Comparison of ENCODE assay signal across 8 cellular contexts in genomic region chr10:86366033-86366901, GRCh38. TPM values are rescaled to one million over a fixed set of nuclear protein-coding genes. Genes with fewer than 3 reads are reported as not detected.
DNase-seq lines count a peak whose midpoint lies in the region; ATAC-seq and TF ChIP-seq lines count a peak whose summit lies in the region.

GRID1 (minus strand) TSS chr10:86366795.

- WGBS in suprapubic skin, result no CpG with 5 or more reads among the region's 119 CpGs

- no peak for TF ChIP-seq CTCF in BJ (IDR thresholded peaks at IDR 0.05; ENCODE audit: insufficient read depth, low read depth, low read length)
- TF ChIP-seq CTCF in coronary artery (IDR thresholded peaks at IDR 0.05), result no peak
- TF ChIP-seq CTCF in lower lobe of right lung (IDR thresholded peaks at IDR 0.05), result no peak
- TF ChIP-seq CTCF in suprapubic skin (IDR thresholded peaks at IDR 0.05), result no peak

- ATAC-seq in GM19455 (IDR thresholded peaks at IDR 0.05; ENCODE audit: unreplicated experiment) (peak; percentile 28), lower lobe of right lung (peak; percentile 14 to 30)

- H3K27me3 ChIP-seq in BJ (ENCODE audit: control insufficient read depth, insufficient read depth, low read length) (peaks cover 31% of the 10 kb centered on the region), NT2/D1 (ENCODE audit: insufficient read depth, insufficient read length) (peaks cover 82% of the 10 kb centered on the region), lower lobe of right lung (ENCODE audit: low read depth) (peaks cover 64% of the 10 kb centered on the region), suprapubic skin (peaks cover 67% of the 10 kb centered on the region)

- peak within 1 kb of the TSS in 1 of 2 donors; percentile 48 for H3K27ac ChIP-seq in coronary artery
- no peak within 1 kb of the TSS for H3K27ac ChIP-seq in lower lobe of right lung
- no peak within 1 kb of the TSS for H3K27ac ChIP-seq in suprapubic skin

- CTCF ChIA-PET in BJ (lab: Yijun Ruan, JAX), result no interaction called here

- TF ChIP-seq EP300 in suprapubic skin (IDR thresholded peaks at IDR 0.05), result no peak

- no peak for TF ChIP-seq POLR2A in suprapubic skin (IDR thresholded peaks at IDR 0.05)

- H3K36me3 ChIP-seq in BJ (ENCODE audit: control insufficient read depth, insufficient read depth, low read length), result no peaks in the 10 kb centered on the region
- no peaks in the 10 kb centered on the region for H3K36me3 ChIP-seq in NT2/D1 (ENCODE audit: insufficient read depth, insufficient read length, low read length)
- H3K36me3 ChIP-seq in lower lobe of right lung, result no peaks in the 10 kb centered on the region
- H3K36me3 ChIP-seq in suprapubic skin, result no peaks in the 10 kb centered on the region

- no peaks in the 10 kb centered on the region for H3K9me3 ChIP-seq in NT2/D1 (ENCODE audit: insufficient read depth, low read length)
- no peaks in the 10 kb centered on the region for H3K9me3 ChIP-seq in lower lobe of right lung
- H3K9me3 ChIP-seq in suprapubic skin, result no peaks in the 10 kb centered on the region

- peak within 1 kb of the TSS; percentile 57 for H3K9ac ChIP-seq in NT2/D1 (ENCODE audit: insufficient read length, low read depth)

- DNase-seq in BJ (ENCODE audit: low read depth) (no peak), NT2/D1 (ENCODE audit: low read depth, low spot score) (no peak), coronary artery (ENCODE audit: low spot score) (peak; percentile 68), lower lobe of right lung (peak; percentile 51), suprapubic skin (ENCODE audit: low spot score in 2 of 2) (peak; percentile 58 to 72), SW480 (ENCODE audit: low spot score) (no peak), OCI-M1 (lab: John Stamatoyannopoulos, UW) (no peak)

- POLR2A ChIA-PET in BJ (lab: Charles Lee), result no interaction called here

- H3K4me1 ChIP-seq in NT2/D1 (ENCODE audit: insufficient read depth, insufficient read length), result peaks cover 10% of the 10 kb centered on the region
- H3K4me1 ChIP-seq in lower lobe of right lung, result peaks cover 40% of the 10 kb centered on the region
- H3K4me1 ChIP-seq in suprapubic skin, result peaks cover 45% of the 10 kb centered on the region

- H3K4me3 ChIP-seq in BJ (ENCODE audit: low read depth, low read length), result peak within 1 kb of the TSS; percentile 38
- peak within 1 kb of the TSS; percentile 34 for H3K4me3 ChIP-seq in NT2/D1 (ENCODE audit: insufficient read length, low read depth)
- H3K4me3 ChIP-seq in coronary artery, result peak within 1 kb of the TSS; percentile 83
- peak within 1 kb of the TSS; percentile 55 for H3K4me3 ChIP-seq in lower lobe of right lung
- H3K4me3 ChIP-seq in suprapubic skin, result peak within 1 kb of the TSS; percentile 70

- intact Hi-C loops in lower lobe of right lung (cut with DNase I), result no loop called here

RNA-seq across cellular contexts. Expression of gene GRID1, which starts in this region (rescaled TPM):
- polyA plus RNA-seq in BJ (2011; rRNA removed), result 0.20 and 0.49 TPM in 2 replicates
- polyA minus RNA-seq in BJ (2011; rRNA and poly(A)+ RNA removed), result 0.85 and 0.87 TPM in 2 replicates
- 2.5 TPM for total RNA-seq in lower lobe of right lung
- 1 to 10 TPM; 1.8 to 3.1 (median 2.4) TPM for total RNA-seq in suprapubic skin

Comparison
In these comparisons a context has a peak if more than half of its experiments do, and no peak if none do; other contexts are left out.
1. DNase-seq: peak in coronary artery (single experiment), lower lobe of right lung (single experiment) and suprapubic skin (2 of 2); none in BJ (single experiment), NT2/D1 (single experiment), SW480 (single experiment) and OCI-M1 (single experiment).
2. Peak in every context shown above with its lines, with median percentiles within 50 percentile points of each other: H3K4me3 ChIP-seq.